11 cellular contexts compared by ENCODE assay signal in the genomic region with DNA sequence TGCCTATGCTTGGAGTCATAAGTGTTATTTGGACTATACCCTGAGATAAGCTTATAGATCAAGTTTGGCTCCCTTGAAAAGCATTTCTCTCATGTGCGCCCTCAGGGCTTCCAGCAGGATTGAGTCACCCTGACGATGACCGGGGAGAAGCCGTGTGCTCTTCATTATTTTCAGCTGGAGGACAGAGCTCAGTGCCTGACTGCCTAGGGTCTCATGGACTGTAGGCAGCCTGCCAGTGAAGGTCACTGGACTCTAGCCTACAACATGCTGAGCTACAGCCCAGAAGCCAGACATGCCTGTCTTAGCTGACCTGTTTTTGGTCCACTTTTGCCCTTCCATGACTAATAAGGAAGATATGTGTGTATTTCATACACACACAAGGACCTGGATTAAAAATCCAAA. TPM values are rescaled to one million over a fixed set of nuclear protein-coding genes. Genes with fewer than 3 reads are reported as not detected.
DNase-seq lines count a peak whose midpoint lies in the region; ATAC-seq, FAIRE-seq and TF ChIP-seq lines count a peak whose summit lies in the region.
"Had no signal": no experiment of that assay in that cellular context is flagged by ENCODE, and none has a peak within 500 bp of the region (broad histone marks: within the 10 kb centered on the region; RNA-seq: fewer than 3 reads in every experiment).

No MANE protein-coding gene starts in this region.

- no peak overlapping the region for H2AFZ ChIP-seq in H9 (ENCODE audit: low read length)

- no peak for TF ChIP-seq CTCF in H9 (conservative IDR thresholded peaks at IDR 0.05)

- no peaks in the 10 kb centered on the region for H3K23me2 ChIP-seq in H9 (ENCODE audit: insufficient read length, low read depth, low read length, poor library complexity, severe bottlenecking)

- H2BK12ac ChIP-seq in H9 (ENCODE audit: insufficient read length, low read depth, low read length) = no peak overlapping the region

- WGBS in H9 (ENCODE audit: extremely low coverage, insufficient read length, low lambda C conversion rate) = no CpG with 5 or more reads among the region's 4 CpGs
- 79 to 89% (median 84%) methylated on average over 4 of the region's 4 CpGs for WGBS in small intestine, 3 donors

- no peak overlapping the region for H3K4ac ChIP-seq in H9 (ENCODE audit: low read depth, low read length)

- H3K18ac ChIP-seq in H9 (ENCODE audit: insufficient read length, low read depth, low read length) = no peak overlapping the region

- H3K9me3 ChIP-seq in H9 (ENCODE audit: control insufficient read depth, low read depth, low read length) (no peaks in the 10 kb centered on the region), small intestine (ENCODE audit: control insufficient read depth, low read depth) (no peaks in the 10 kb centered on the region)

- no peak overlapping the region for H2BK120ac ChIP-seq in H9 (ENCODE audit: low read depth, low read length, poor library complexity, severe bottlenecking)

- H3T11ph ChIP-seq in H9 (ENCODE audit: low read length) = no peak overlapping the region

- H3K4me2 ChIP-seq in H9 (ENCODE audit: insufficient read depth, insufficient read length, low read length) = no peak overlapping the region

- H4K91ac ChIP-seq in H9 (ENCODE audit: insufficient read length, low read depth, low read length) = no peak overlapping the region

- intact Hi-C loops in Right ventricle myocardium superior (cut with DNase I) = no loop called here

- no peaks in the 10 kb centered on the region for H4K20me1 ChIP-seq in H9 (ENCODE audit: control insufficient read depth, insufficient read depth, insufficient read length)

- H3K27me3 Mint-ChIP-seq in H9 (ENCODE audit: low read depth) = no peaks in the 10 kb centered on the region
- H3K27me3 Mint-ChIP-seq: activated naive CD8-positive, alpha-beta T cell had no signal

- ATAC-seq in Right ventricle myocardium superior (ENCODE audit: poor library complexity) (peak; percentile 73), HG03280 (IDR thresholded peaks at IDR 0.05; ENCODE audit: unreplicated experiment) (no peak)

- 0 out of 7 replicates have a peak overlapping the region, but pooled peaks of 1 of the 3 experiments have one; percentile 16 for H3K27ac Mint-ChIP-seq in H9
- H3K27ac Mint-ChIP-seq: activated naive CD8-positive, alpha-beta T cell had no signal

- no peaks in the 10 kb centered on the region for H3K79me2 ChIP-seq in H9 (ENCODE audit: insufficient read depth, low read length)

- H3K27me3 ChIP-seq in H9 (ENCODE audit: insufficient read depth, low read length) (no peaks in the 10 kb centered on the region), small intestine (ENCODE audit: control insufficient read depth in 2 of 2, insufficient read depth in 2 of 2, low read length in 2 of 2) (no peaks in the 10 kb centered on the region)

- H2AK5ac ChIP-seq in H9 (ENCODE audit: insufficient read length, low read length) = no peak overlapping the region

- H3K56ac ChIP-seq in H9 (ENCODE audit: insufficient read length, low read depth, low read length) = no peak overlapping the region

- H4K8ac ChIP-seq in H9 (replicated peaks; ENCODE audit: insufficient read length, low read depth, low read length) = no peak overlapping the region

- H3K4me1 ChIP-seq in H9 (ENCODE audit: insufficient read depth, low read length) (no peaks in the 10 kb centered on the region; the same call in 1 of the 2 replicates), small intestine (ENCODE audit: control insufficient read depth in 2 of 2, insufficient read depth in 1 of 2, low read depth in 1 of 2, low read length in 1 of 2) (no peaks in the 10 kb centered on the region)

- H3K9ac ChIP-seq in H9 (ENCODE audit: extremely low read depth, insufficient read length, low read length) = no peak overlapping the region

- no peaks in the 10 kb centered on the region; a peak in 1 of 7 replicates for H3K36me3 Mint-ChIP-seq in H9 (ENCODE audit: insufficient read depth in 1 of 3, low read depth in 3 of 3)

- no peak overlapping the region for H2BK20ac ChIP-seq in H9 (ENCODE audit: low read depth, low read length, poor library complexity, severe bottlenecking)

- H3K4me1 Mint-ChIP-seq in H9 = peaks cover 24 to 27% of the 10 kb centered on the region in 2 experiments

- no peak overlapping the region for H3K4me3 ChIP-seq in small intestine (ENCODE audit: low read depth in 1 of 2, low read length in 2 of 2)

- no peak overlapping the region for H2BK5ac ChIP-seq in H9 (ENCODE audit: insufficient read length, low read length)

- no peaks in the 10 kb centered on the region for H3K79me1 ChIP-seq in H9 (ENCODE audit: insufficient read depth, low read depth, low read length, poor library complexity, severe bottlenecking)

- H3K9me3 Mint-ChIP-seq in H9 = no peaks in the 10 kb centered on the region; a peak in 1 of 5 replicates

- peak overlapping the region; percentile 75; the same call in 1 of the 2 replicates for H3K14ac ChIP-seq in H9 (ENCODE audit: insufficient read depth, low read length)

- no peak overlapping the region for H3K27ac ChIP-seq in H9 (ENCODE audit: insufficient read length, low read depth, low read length)
- no peak overlapping the region for H3K27ac ChIP-seq in small intestine (ENCODE audit: low read depth in 1 of 2, low read length in 1 of 2)

- H3K4me3 Mint-ChIP-seq in H9 = no peak overlapping the region
- H3K4me3 Mint-ChIP-seq: activated naive CD8-positive, alpha-beta T cell had no signal

- H3K23ac ChIP-seq in H9 (ENCODE audit: insufficient read length, low read depth, low read length) = no peak overlapping the region

- no peak overlapping the region for H4K5ac ChIP-seq in H9 (ENCODE audit: insufficient read length, low read depth, low read length)

- no peak overlapping the region for H2BK15ac ChIP-seq in H9 (ENCODE audit: low read depth, low read length)

- DNase-seq in H9 (no peak), amniotic stem cell (lab: John Stamatoyannopoulos, UW) (peak; percentile 80), Right ventricle myocardium superior (no peak), small intestine (peak; percentile 18), NCI-H1417 treated with DMSO at 0.1 percent for 48 hours (lab: John Stamatoyannopoulos, UW) (no peak), NCI-H2196 (lab: John Stamatoyannopoulos, UW; ENCODE audit: unreplicated experiment) (no peak)
- DNase-seq in activated CD4-positive, CD25-positive, alpha-beta regulatory T cell (lab: John Stamatoyannopoulos, UW) = no peak
- DNase-seq: activated CD4-positive, alpha-beta T cell treated with anti-CD3 and anti-CD28 coated beads, Interleukin-2, amount 50 U/mL, for 1 hour; RPMI8226 had no signal

- FAIRE-seq in small intestine (lab: Jason Lieb, UNC) = no peak

- no peaks in the 10 kb centered on the region for H3K36me3 ChIP-seq in small intestine (ENCODE audit: control insufficient read depth in 2 of 2, insufficient read depth in 2 of 2, low read length in 2 of 2)

RNA-seq across cellular contexts. Expression of gene NUDT16, which starts 31.6 kb away (rescaled TPM):
- total RNA-seq in H9 (2021) = 16.9 and 18.2 TPM in 2 replicates
- 25.0 TPM for total RNA-seq in Right ventricle myocardium superior
- polyA plus RNA-seq in small intestine = 100 to 1,000 TPM in 1 of 3 donors, 10 to 100 TPM in 2; 34.2 to 115 (median 47.0) TPM

Comparison
In these comparisons a context has a peak if more than half of its experiments do, and no peak if none do; other contexts are left out.
1. DNase-seq: peak in amniotic stem cell (single experiment) and small intestine (single experiment); none in H9 (single experiment), Right ventricle myocardium superior (single experiment), NCI-H1417 treated with DMSO at 0.1 percent for 48 hours (single experiment), NCI-H2196 (single experiment) and activated CD4-positive, CD25-positive, alpha-beta regulatory T cell (0 of 4).